1 cellular context compared by ENCODE assay signal in the genomic region with DNA sequence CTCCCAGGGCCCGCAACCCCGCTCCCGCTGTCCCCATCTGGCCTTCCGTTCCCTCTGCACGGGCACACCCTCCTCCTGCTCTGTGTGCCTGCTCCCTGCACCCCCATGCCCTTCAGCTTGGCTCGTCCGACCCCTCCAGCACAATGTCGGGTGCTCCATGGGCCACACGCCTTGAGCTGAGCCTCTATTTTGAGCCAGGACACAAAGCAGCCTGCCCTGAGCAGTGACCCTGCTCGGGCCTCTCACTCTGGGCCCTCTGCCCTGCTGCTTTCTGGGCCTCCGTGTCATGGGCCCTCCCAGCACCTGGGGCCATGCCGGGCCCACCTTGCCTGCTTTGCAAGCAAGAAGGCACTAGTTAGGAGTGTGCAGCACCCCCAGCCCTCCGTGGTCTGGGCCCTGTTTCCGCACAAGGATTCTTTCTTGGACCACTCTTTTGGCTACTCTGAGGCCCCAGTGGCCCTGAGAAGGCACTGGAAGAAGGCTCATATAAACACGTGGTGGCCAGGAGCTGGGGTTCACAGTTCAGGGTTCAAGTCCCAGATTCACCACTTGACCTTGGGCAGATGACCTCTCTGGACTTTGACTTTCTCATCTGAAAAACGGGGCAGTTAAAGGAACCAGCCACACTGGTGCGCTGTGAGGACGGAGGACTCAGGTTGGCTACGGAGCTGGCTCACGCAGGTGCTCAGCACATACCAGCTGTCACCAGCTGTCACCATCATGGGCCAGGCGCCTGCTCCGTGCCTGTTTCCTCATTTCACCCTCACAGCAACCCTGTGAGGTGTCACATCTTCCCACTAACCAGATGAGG.
TF ChIP-seq lines count a peak whose summit lies in the region.

No MANE protein-coding gene starts in this region.

TF ChIP-seq in SK-N-SH, 30 proteins besides CTCF, POLR2A, EP300 and RAD21 (continued from another document):
- TF ChIP-seq, protein P1, sequence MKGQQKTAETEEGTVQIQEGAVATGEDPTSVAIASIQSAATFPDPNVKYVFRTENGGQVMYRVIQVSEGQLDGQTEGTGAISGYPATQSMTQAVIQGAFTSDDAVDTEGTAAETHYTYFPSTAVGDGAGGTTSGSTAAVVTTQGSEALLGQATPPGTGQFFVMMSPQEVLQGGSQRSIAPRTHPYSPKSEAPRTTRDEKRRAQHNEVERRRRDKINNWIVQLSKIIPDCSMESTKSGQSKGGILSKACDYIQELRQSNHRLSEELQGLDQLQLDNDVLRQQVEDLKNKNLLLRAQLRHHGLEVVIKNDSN (IDR thresholded peaks at IDR 0.05; ENCODE audit: borderline replicate concordance, low read depth), result no peak
- TF ChIP-seq EZH2phosphoT487 (IDR thresholded peaks at IDR 0.05; ENCODE audit: borderline replicate concordance, low read depth) (no peak), RCOR1 (IDR thresholded peaks at IDR 0.05; ENCODE audit: low read length) (no peak), FOSL2 (IDR thresholded peaks at IDR 0.05; ENCODE audit: borderline replicate concordance, low read depth) (no peak), CHD2 (IDR thresholded peaks at IDR 0.05; ENCODE audit: low read length, partially characterized antibody) (no peak), JUND (IDR thresholded peaks at IDR 0.05) (no peak), TAF1 (IDR thresholded peaks at IDR 0.05; ENCODE audit: borderline replicate concordance, low read depth, low read length) (no peak), YY1 (IDR thresholded peaks at IDR 0.05; ENCODE audit: low read depth) (no peak), MXI1 (IDR thresholded peaks at IDR 0.05; ENCODE audit: low read depth, low read length) (no peak), MEF2A (IDR thresholded peaks at IDR 0.05; ENCODE audit: borderline replicate concordance, low read depth) (no peak)
- TF ChIP-seq, protein P2, sequence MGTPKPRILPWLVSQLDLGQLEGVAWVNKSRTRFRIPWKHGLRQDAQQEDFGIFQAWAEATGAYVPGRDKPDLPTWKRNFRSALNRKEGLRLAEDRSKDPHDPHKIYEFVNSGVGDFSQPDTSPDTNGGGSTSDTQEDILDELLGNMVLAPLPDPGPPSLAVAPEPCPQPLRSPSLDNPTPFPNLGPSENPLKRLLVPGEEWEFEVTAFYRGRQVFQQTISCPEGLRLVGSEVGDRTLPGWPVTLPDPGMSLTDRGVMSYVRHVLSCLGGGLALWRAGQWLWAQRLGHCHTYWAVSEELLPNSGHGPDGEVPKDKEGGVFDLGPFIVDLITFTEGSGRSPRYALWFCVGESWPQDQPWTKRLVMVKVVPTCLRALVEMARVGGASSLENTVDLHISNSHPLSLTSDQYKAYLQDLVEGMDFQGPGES (IDR thresholded peaks at IDR 0.05; ENCODE audit: low read depth, low read length), result no peak
